22 cellular contexts compared by ENCODE assay signal in genomic region chr4:3238721-3239120, GRCh38.
"Had no signal": no experiment of that assay in that cellular context is flagged by ENCODE, and none has a peak within 500 bp of the region (broad histone marks: within the 10 kb centered on the region; RNA-seq: fewer than 3 reads in every experiment).

No MANE protein-coding gene starts in this region.

- H3K27me3 Mint-ChIP-seq: activated B cell treated with CpG ODN at 0.5 μM for 24 hours; activated CD4-positive, alpha-beta T cell treated with anti-CD3 and anti-CD28 coated beads, Interleukin-2, amount 10 ng/mL, durations not matched to agents 24 days and 14 days; activated CD8-positive, alpha-beta memory T cell treated with anti-CD3 and anti-CD28 coated beads, Interleukin-2, amount 10 ng/mL, durations not matched to agents 7 days and 5 days; activated naive CD4-positive, alpha-beta T cell treated with anti-CD3 and anti-CD28 coated beads, Interleukin-2, amount 50 U/mL, for 24 hours; activated T-cell treated with anti-CD3 and anti-CD28 coated beads, Interleukin-2, amount 50 U/mL, for 24 hours; central memory CD8-positive, alpha-beta T cell had no signal

- H3K4me3 Mint-ChIP-seq: activated B cell treated with CpG ODN at 0.5 μM for 24 hours; activated CD4-positive, alpha-beta T cell treated with anti-CD3 and anti-CD28 coated beads, Interleukin-2, amount 10 ng/mL, durations not matched to agents 24 days and 14 days; activated CD8-positive, alpha-beta memory T cell treated with anti-CD3 and anti-CD28 coated beads, Interleukin-2, amount 10 ng/mL, durations not matched to agents 7 days and 5 days; activated naive CD4-positive, alpha-beta T cell treated with anti-CD3 and anti-CD28 coated beads, Interleukin-2, amount 50 U/mL, for 24 hours; activated T-cell treated with anti-CD3 and anti-CD28 coated beads, Interleukin-2, amount 50 U/mL, for 24 hours; activated T-helper 1 cell treated with anti-CD3 and anti-CD28 coated beads, Interleukin-12 subunit alpha, Interleukin-12 subunit beta, Interleukin-2, Interleukin-4 antibody, amounts not matched to agents 30 ng/mL and 10 ng/mL and 1 ng/mL, durations not matched to agents 14 hours and 24 hours and 36 hours; central memory CD8-positive, alpha-beta T cell; T-helper 1 cell treated with Interleukin-12 subunit alpha and Interleukin-12 subunit beta and Interleukin-4 antibody, amounts not matched to agents 30 μg/mL and 1 μg/mL, for 36 hours had no signal

- H3K27me3 ChIP-seq: Peyer's patch had no signal

- H3K27ac ChIP-seq: Peyer's patch had no signal

- H3K36me3 Mint-ChIP-seq: activated CD8-positive, alpha-beta memory T cell treated with anti-CD3 and anti-CD28 coated beads, Interleukin-2, amount 10 ng/mL, durations not matched to agents 7 days and 5 days; activated naive CD4-positive, alpha-beta T cell treated with anti-CD3 and anti-CD28 coated beads, Interleukin-2, amount 50 U/mL, for 24 hours had no signal

- DNase-seq: activated B cell treated with CpG ODN at 0.5 μM for 24 hours; activated CD4-positive, alpha-beta T cell treated with anti-CD3 and anti-CD28 coated beads for 1 hour; activated CD4-positive, alpha-beta T cell treated with anti-CD3 and anti-CD28 coated beads, Interleukin-2, amount 10 ng/mL, durations not matched to agents 24 days and 14 days; activated CD4-positive, alpha-beta T cell treated with anti-CD3 and anti-CD28 coated beads, Interleukin-2, amount 50 U/mL, for 48 hours; activated CD8-positive, alpha-beta memory T cell treated with anti-CD3 and anti-CD28 coated beads, Interleukin-2, amount 10 ng/mL, durations not matched to agents 7 days and 5 days; activated effector memory CD4-positive, alpha-beta T cell treated with Interleukin-2 at 50 U/mL for 16 hours; activated naive CD4-positive, alpha-beta T cell; activated T-cell treated with anti-CD3 and anti-CD28 coated beads, Interleukin-2, amount 50 U/mL, for 24 hours; aorta; IMR-90; KBM-7; NCI-H1092 treated with DMSO at 0.1 percent for 48 hours; NCI-H1436 treated with DMSO at 0.1 percent for 48 hours; NCI-H1930; NCI-H345; NCI-H524; Peyer's patch; SHP77 treated with DMSO at 0.1 percent for 48 hours had no signal

- H3K4me1 ChIP-seq: Peyer's patch had no signal

- H3K4me3 ChIP-seq: Peyer's patch had no signal

- H3K9me3 Mint-ChIP-seq: activated B cell treated with CpG ODN at 0.5 μM for 24 hours; activated CD4-positive, alpha-beta T cell treated with anti-CD3 and anti-CD28 coated beads, Interleukin-2, amount 10 ng/mL, durations not matched to agents 24 days and 14 days; activated naive CD4-positive, alpha-beta T cell treated with anti-CD3 and anti-CD28 coated beads, Interleukin-2, amount 50 U/mL, for 24 hours; activated T-cell treated with anti-CD3 and anti-CD28 coated beads, Interleukin-2, amount 50 U/mL, for 24 hours; activated T-helper 1 cell treated with anti-CD3 and anti-CD28 coated beads, Interleukin-12 subunit alpha, Interleukin-12 subunit beta, Interleukin-2, Interleukin-4 antibody, amounts not matched to agents 30 ng/mL and 10 ng/mL and 1 ng/mL, durations not matched to agents 14 hours and 24 hours and 36 hours; central memory CD8-positive, alpha-beta T cell; T-helper 1 cell treated with Interleukin-12 subunit alpha and Interleukin-12 subunit beta and Interleukin-4 antibody, amounts not matched to agents 30 μg/mL and 1 μg/mL, for 36 hours had no signal

- H3K9me3 ChIP-seq: Peyer's patch had no signal

- H3K27ac Mint-ChIP-seq: activated B cell treated with CpG ODN at 0.5 μM for 24 hours; activated CD4-positive, alpha-beta T cell treated with anti-CD3 and anti-CD28 coated beads, Interleukin-2, amount 10 ng/mL, durations not matched to agents 24 days and 14 days; activated CD8-positive, alpha-beta memory T cell treated with anti-CD3 and anti-CD28 coated beads, Interleukin-2, amount 10 ng/mL, durations not matched to agents 7 days and 5 days; activated naive CD4-positive, alpha-beta T cell treated with anti-CD3 and anti-CD28 coated beads, Interleukin-2, amount 50 U/mL, for 24 hours; activated T-cell treated with anti-CD3 and anti-CD28 coated beads, Interleukin-2, amount 50 U/mL, for 24 hours; activated T-helper 1 cell treated with anti-CD3 and anti-CD28 coated beads, Interleukin-12 subunit alpha, Interleukin-12 subunit beta, Interleukin-2, Interleukin-4 antibody, amounts not matched to agents 30 ng/mL and 10 ng/mL and 1 ng/mL, durations not matched to agents 14 hours and 24 hours and 36 hours; T-helper 1 cell treated with Interleukin-12 subunit alpha and Interleukin-12 subunit beta and Interleukin-4 antibody, amounts not matched to agents 30 μg/mL and 1 μg/mL, for 36 hours had no signal
